ENCODE assay signal across 15 cellular contexts in the genomic region with DNA sequence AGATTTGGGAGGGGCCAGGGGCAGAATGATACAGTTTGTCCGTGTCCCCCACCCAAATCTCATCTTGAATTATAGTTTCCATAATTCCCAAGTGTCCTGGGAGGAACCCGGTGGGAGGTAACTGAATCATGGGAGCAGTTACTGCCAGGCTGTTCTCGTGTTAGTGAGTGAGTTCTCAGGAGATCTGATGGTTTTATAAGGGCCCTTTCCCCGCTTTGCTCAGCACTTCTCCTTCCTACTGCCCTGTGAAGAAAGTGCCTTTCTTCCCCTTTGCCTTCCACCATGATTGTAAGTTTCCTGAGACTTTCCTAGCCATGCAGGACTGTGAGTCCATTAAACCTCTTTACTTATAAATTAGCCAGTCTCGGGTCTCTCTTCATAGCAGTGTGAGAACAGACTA. TPM values are rescaled to one million over a fixed set of nuclear protein-coding genes. Genes with fewer than 3 reads are reported as not detected.
DNase-seq lines count a peak whose midpoint lies in the region; ATAC-seq and TF ChIP-seq lines count a peak whose summit lies in the region.
"Had no signal": no experiment of that assay in that cellular context is flagged by ENCODE, and none has a peak within 500 bp of the region (broad histone marks: within the 10 kb centered on the region; RNA-seq: fewer than 3 reads in every experiment).

No MANE protein-coding gene starts in this region.

- ATAC-seq in GM21529 (IDR thresholded peaks at IDR 0.05; ENCODE audit: unreplicated experiment), result no peak
- ATAC-seq: left lobe of liver had no signal

- peak overlapping the region in 4 of 11 experiments; percentile 33 to 62 (median 48); a peak in 7 of 22 replicates for H3K27ac ChIP-seq in BLaER1 treated with 17β-estradiol and CSF1 and Interleukin-3, amounts not matched to agents 10 nM and 100 nM
- H3K27ac ChIP-seq in right atrium auricular region, result peak overlapping the region; percentile 70 to 72
- H3K27ac ChIP-seq: pancreas had no signal

- TF ChIP-seq CTCF in right atrium auricular region (IDR thresholded peaks at IDR 0.05), result no peak
- TF ChIP-seq CTCF in osteocyte (IDR thresholded peaks at IDR 0.05), result no peak
- TF ChIP-seq CTCF in GM20000 (IDR thresholded peaks at IDR 0.05; ENCODE audit: extremely low read depth, missing control alignments), result no peak

- no peaks in the 10 kb centered on the region for H3K9me3 Mint-ChIP-seq in osteocyte (ENCODE audit: unreplicated experiment)

- H3K4me3 ChIP-seq in BLaER1 treated with 17β-estradiol and CSF1 and Interleukin-3, amounts not matched to agents 10 nM and 100 nM, result no peak overlapping the region
- no peak overlapping the region for H3K4me3 ChIP-seq in right atrium auricular region
- H3K4me3 ChIP-seq: pancreas, testis had no signal

- no peaks in the 10 kb centered on the region for H3K36me3 Mint-ChIP-seq in osteocyte (ENCODE audit: unreplicated experiment)

- peak overlapping the region; percentile 46 for H3K27ac Mint-ChIP-seq in osteocyte (ENCODE audit: unreplicated experiment)

- peak overlapping the region; percentile 67 to 90 (median 84); a peak in 20 of 22 replicates for H3K4me2 ChIP-seq in BLaER1 treated with 17β-estradiol and CSF1 and Interleukin-3, amounts not matched to agents 10 nM and 100 nM

- no peaks in the 10 kb centered on the region for H3K27me3 Mint-ChIP-seq in osteocyte (ENCODE audit: unreplicated experiment)

- no peaks in the 10 kb centered on the region for H4K20me1 ChIP-seq in BLaER1 treated with 17β-estradiol and CSF1 and Interleukin-3, amounts not matched to agents 10 nM and 100 nM

- DNase-seq in SK-MEL-5 (ENCODE audit: low read depth, low spot score) (peak; percentile 79), right atrium auricular region (ENCODE audit: low spot score) (no peak), osteocyte (ENCODE audit: extremely low spot score, unreplicated experiment) (no peak), anterior cingulate cortex (lab: John Stamatoyannopoulos, UW) (no peak), GM20000 (ENCODE audit: low spot score) (no peak), DMS79 treated with DMSO at 0.1 percent for 48 hours (lab: John Stamatoyannopoulos, UW) (no peak)
- DNase-seq: DMS153, H7, Karpas-422, NCI-H510A treated with DMSO at 0.1 percent for 48 hours, testis had no signal

- no peaks in the 10 kb centered on the region for H3K9me3 ChIP-seq in BLaER1 treated with 17β-estradiol and CSF1 and Interleukin-3, amounts not matched to agents 10 nM and 100 nM (replicated peaks in 1 of 11)
- H3K9me3 ChIP-seq in right atrium auricular region, result no peaks in the 10 kb centered on the region
- H3K9me3 ChIP-seq: pancreas, testis had no signal

- H3K36me3 ChIP-seq in BLaER1 treated with 17β-estradiol and CSF1 and Interleukin-3, amounts not matched to agents 10 nM and 100 nM, result no peaks in the 10 kb centered on the region
- H3K36me3 ChIP-seq in right atrium auricular region, result no peaks in the 10 kb centered on the region
- H3K36me3 ChIP-seq: pancreas had no signal

- H3K9ac ChIP-seq in BLaER1 treated with 17β-estradiol and CSF1 and Interleukin-3, amounts not matched to agents 10 nM and 100 nM, result peak overlapping the region in 1 of 11 experiments; percentile 27; a peak in 2 of 22 replicates

- peaks cover 49 to 95% (median 66%) of the 10 kb centered on the region in 10 experiments for H3K4me1 ChIP-seq in BLaER1 treated with 17β-estradiol and CSF1 and Interleukin-3, amounts not matched to agents 10 nM and 100 nM
- peaks cover 0 to 27% of the 10 kb centered on the region in 2 donors for H3K4me1 ChIP-seq in right atrium auricular region

- H3K4me1 Mint-ChIP-seq in osteocyte (ENCODE audit: unreplicated experiment), result peaks cover 21% of the 10 kb centered on the region

- H3K27me3 ChIP-seq in BLaER1 treated with 17β-estradiol and CSF1 and Interleukin-3, amounts not matched to agents 10 nM and 100 nM, result no peaks in the 10 kb centered on the region
- H3K27me3 ChIP-seq in right atrium auricular region, result no peaks in the 10 kb centered on the region
- H3K27me3 ChIP-seq: pancreas, testis had no signal

- H3K4me3 Mint-ChIP-seq in osteocyte (ENCODE audit: unreplicated experiment), result no peak overlapping the region

- in situ Hi-C loops in SK-MEL-5 (cut with HindIII; ENCODE audit: low pct_unique_long_range_greater_than_20kb, low sequenced_read_pairs), result no loop called here

RNA-seq across cellular contexts. Expression of gene SEC14L1, which starts 28.9 kb away (rescaled TPM):
- 85.3 and 89.0 TPM in 2 replicates for total RNA-seq in SK-MEL-5 (2014; rRNA removed; shearing (Covaris generic))
- 80.6 and 98.9 TPM in 2 replicates for polyA plus RNA-seq in SK-MEL-5 (2015; cell fraction: cytosol; rRNA removed)
- polyA plus RNA-seq in SK-MEL-5 (2015; cell fraction: nucleus; rRNA removed), result 43.4 and 64.3 TPM in 2 replicates
- total RNA-seq in right atrium auricular region (10 to 100 TPM; 48.2 to 54.0 TPM), osteocyte (82.9 and 90.5 TPM in 2 replicates)
